In genomic region chr21:29376556-29376955, GRCh38 we compare ENCODE assay signal across 8 cellular contexts.
A peak's percentile ranks its signal among the peaks of the same experiment; 100 is the strongest.
DNase-seq lines count a peak whose midpoint lies in the region; ATAC-seq and TF ChIP-seq lines count a peak whose summit lies in the region.

No MANE protein-coding gene starts in this region.

- intact Hi-C loops in left ventricle myocardium superior (cut with micrococcal nuclease), result no loop called here

- H2AFZ ChIP-seq in OCI-LY3 (ENCODE audit: low read depth, low read length), result no peak overlapping the region

- ATAC-seq in HG02642 (IDR thresholded peaks at IDR 0.05; ENCODE audit: poor library complexity, unreplicated experiment) (peak; percentile 68), left ventricle myocardium superior (peak; percentile 47), omental fat pad (ENCODE audit: low FRiP score) (no peak)

- H3K4me3 ChIP-seq in GM12864 (ENCODE audit: low read depth, low read length) (no peak overlapping the region), OCI-LY3 (ENCODE audit: low read length) (no peak overlapping the region)

- TF ChIP-seq CTCF in GM12864 (IDR thresholded peaks at IDR 0.05; ENCODE audit: low read depth, low read length, missing control alignments), result peak; percentile 68
- TF ChIP-seq CTCF in OCI-LY3 (IDR thresholded peaks at IDR 0.05; ENCODE audit: low read depth, low read length), result peak; percentile 69
- no peak for TF ChIP-seq CTCF in omental fat pad (IDR thresholded peaks at IDR 0.05)

- no peaks in the 10 kb centered on the region for H3K27me3 ChIP-seq in OCI-LY3 (ENCODE audit: low read depth, low read length)

- no peak overlapping the region for H3K27ac ChIP-seq in OCI-LY3 (ENCODE audit: low read length)

- no peaks in the 10 kb centered on the region for H4K20me1 ChIP-seq in OCI-LY3 (ENCODE audit: insufficient read depth, low read length)

- H3K9ac ChIP-seq in OCI-LY3 (ENCODE audit: low read length), result no peak overlapping the region

- H3K4me1 ChIP-seq in OCI-LY3 (ENCODE audit: low read length), result peaks cover 4% of the 10 kb centered on the region; the same call in 1 of the 2 replicates

- DNase-seq in A172 (ENCODE audit: low spot score) (peak; percentile 54), GM12864 (ENCODE audit: low read depth) (peak; percentile 27), activated T-helper 1 cell treated with Interleukin-2 at 50 U/mL for 16 hours (ENCODE audit: low read depth) (peak; percentile 13), left ventricle myocardium superior (peak; percentile 42), omental fat pad (ENCODE audit: low spot score) (no peak)
- peak; percentile 42 to 43 for DNase-seq in stimulated activated CD4-positive, alpha-beta T cell treated with anti-CD3 and anti-CD28 coated beads, Interleukin-2, amount 100 ng/mL, for 48 hours

- H3K4me2 ChIP-seq in OCI-LY3 (ENCODE audit: low read length), result no peak overlapping the region

- no peaks in the 10 kb centered on the region for H3K9me3 ChIP-seq in OCI-LY3 (ENCODE audit: insufficient read depth, low read length)

- peaks cover 11% of the 10 kb centered on the region for H3K36me3 ChIP-seq in OCI-LY3 (replicated peaks; ENCODE audit: low read depth, low read length)

- H3K79me2 ChIP-seq in OCI-LY3 (ENCODE audit: low read length), result no peaks in the 10 kb centered on the region

Comparison
In these comparisons a context has a peak if more than half of its experiments do, and no peak if none do; other contexts are left out.
1. CTCF ChIP-seq: peak in GM12864 (single experiment) and OCI-LY3 (single experiment); none in omental fat pad (0 of 3).